In genomic region chr18:49161627-49162026, GRCh38 we compare ENCODE assay signal across 9 cellular contexts.
DNase-seq lines count a peak whose midpoint lies in the region; ATAC-seq, FAIRE-seq and TF ChIP-seq lines count a peak whose summit lies in the region.
"Had no signal": no experiment of that assay in that cellular context is flagged by ENCODE, and none has a peak within 500 bp of the region (broad histone marks: within the 10 kb centered on the region; RNA-seq: fewer than 3 reads in every experiment).

No MANE protein-coding gene starts in this region.

- no peaks in the 10 kb centered on the region for H3K27me3 Mint-ChIP-seq in activated naive CD8-positive, alpha-beta T cell treated with anti-CD3 and anti-CD28 coated beads, Interleukin-2, amount 10 ng/mL, durations not matched to agents 7 days and 5 days

- BruUV-seq in HepG2 (replicated peaks; lab: Mats Ljungman, UMichigan): no TSS peak

- H3K4me2 ChIP-seq in HepG2 (ENCODE audit: low read depth, low read length): no peak overlapping the region

- no peaks in the 10 kb centered on the region for H4K20me1 ChIP-seq in HepG2 (ENCODE audit: insufficient read depth, low read length)

- DNase-seq in HepG2 (ENCODE audit: low spot score) (no peak), right lobe of liver (no peak), thoracic aorta (ENCODE audit: low spot score) (no peak), head of caudate nucleus (no peak), HK-2 (ENCODE audit: unreplicated experiment) (no peak), putamen (ENCODE audit: low spot score) (no peak)
- no peak for DNase-seq in activated naive CD8-positive, alpha-beta T cell treated with anti-CD3 and anti-CD28 coated beads, Interleukin-2, amount 10 ng/mL, durations not matched to agents 7 days and 5 days

- intact Hi-C loops in HepG2 (cut with micrococcal nuclease; ENCODE audit: unreplicated experiment): no loop called here
- intact Hi-C loops in right lobe of liver (cut with DNase I): no loop called here
- intact Hi-C loops in head of caudate nucleus (cut with DNase I): no loop called here

- H3K79me2 ChIP-seq in HepG2 (ENCODE audit: insufficient read depth, low read length): no peaks in the 10 kb centered on the region

- no peaks in the 10 kb centered on the region for H3K27me3 ChIP-seq in HepG2 (ENCODE audit: control insufficient read depth in 1 of 2, insufficient read depth in 2 of 2, low read length in 2 of 2)
- no peaks in the 10 kb centered on the region for H3K27me3 ChIP-seq in right lobe of liver
- H3K27me3 ChIP-seq in thoracic aorta (replicated peaks; ENCODE audit: insufficient read depth): no peaks in the 10 kb centered on the region

- CTCF ChIA-PET in HepG2 (lab: Yijun Ruan, JAX; ENCODE audit: low intra/inter-chr PET ratio, low total read pairs): no interaction called here

- no peak overlapping the region for H3K4me3 Mint-ChIP-seq in activated naive CD8-positive, alpha-beta T cell treated with anti-CD3 and anti-CD28 coated beads, Interleukin-2, amount 10 ng/mL, durations not matched to agents 7 days and 5 days

- peaks cover 36% of the 10 kb centered on the region for H3K36me3 Mint-ChIP-seq in activated naive CD8-positive, alpha-beta T cell treated with anti-CD3 and anti-CD28 coated beads, Interleukin-2, amount 10 ng/mL, durations not matched to agents 7 days and 5 days

- H3K9me3 Mint-ChIP-seq in activated naive CD8-positive, alpha-beta T cell treated with anti-CD3 and anti-CD28 coated beads, Interleukin-2, amount 10 ng/mL, durations not matched to agents 7 days and 5 days: peaks cover 21% of the 10 kb centered on the region

- POLR2A ChIA-PET in HepG2 (lab: Yijun Ruan, JAX): no interaction called here
- POLR2A ChIA-PET in activated naive CD8-positive, alpha-beta T cell treated with anti-CD3 and anti-CD28 coated beads, Interleukin-2, amount 10 ng/mL, durations not matched to agents 7 days and 5 days (lab: Charles Lee): no interaction called here

- no peak overlapping the region for H3K27ac Mint-ChIP-seq in activated naive CD8-positive, alpha-beta T cell treated with anti-CD3 and anti-CD28 coated beads, Interleukin-2, amount 10 ng/mL, durations not matched to agents 7 days and 5 days

- TF ChIP-seq EP300 in HepG2 (IDR thresholded peaks at IDR 0.05; ENCODE audit: low read depth in 2 of 2, low read length in 2 of 2): no peak
- TF ChIP-seq EP300 in HepG2 (CRISPR knock-in tag; IDR thresholded peaks at IDR 0.05; ENCODE audit: borderline replicate concordance): no peak

- no peak for FAIRE-seq in HepG2 (lab: Jason Lieb, UNC)
- FAIRE-seq: keratinocyte had no signal

- in situ Hi-C loops in HepG2 (cut with HindIII; ENCODE audit: extremely low pct_ligation_motif_present, low pct_unique_long_range_greater_than_20kb): no loop called here

- TF ChIP-seq CTCF in HepG2 (CRISPR knock-in tag; IDR thresholded peaks at IDR 0.05): no peak
- no peak for TF ChIP-seq CTCF in right lobe of liver (IDR thresholded peaks at IDR 0.05)
- TF ChIP-seq CTCF in thoracic aorta (IDR thresholded peaks at IDR 0.05): no peak

- H3K9me3 ChIP-seq in HepG2 (ENCODE audit: low read length) (no peaks in the 10 kb centered on the region), right lobe of liver (no peaks in the 10 kb centered on the region), thoracic aorta (no peaks in the 10 kb centered on the region)

- H3K4me1 Mint-ChIP-seq in activated naive CD8-positive, alpha-beta T cell treated with anti-CD3 and anti-CD28 coated beads, Interleukin-2, amount 10 ng/mL, durations not matched to agents 7 days and 5 days: peaks cover 17% of the 10 kb centered on the region

- TF ChIP-seq POLR2A in HepG2 (IDR thresholded peaks at IDR 0.05; ENCODE audit: insufficient read depth in 1 of 2, low read depth in 2 of 2, low read length in 2 of 2) (no peak), right lobe of liver (IDR thresholded peaks at IDR 0.05) (no peak)

- TF ChIP-seq RAD21 in HepG2 (CRISPR knock-in tag; IDR thresholded peaks at IDR 0.05): no peak

- H3K4me3 ChIP-seq in HepG2 (replicated peaks in 1 of 3; ENCODE audit: insufficient read depth in 1 of 3, low read depth in 2 of 3, low read length in 3 of 3): no peak overlapping the region
- H3K4me3 ChIP-seq in right lobe of liver: no peak overlapping the region
- no peak overlapping the region for H3K4me3 ChIP-seq in thoracic aorta

- no peak overlapping the region for H3K9ac ChIP-seq in HepG2 (ENCODE audit: insufficient read depth, low read depth, low read length)

- H2AFZ ChIP-seq in HepG2 (ENCODE audit: low read length): no peak overlapping the region

- H3K27ac ChIP-seq in HepG2 (ENCODE audit: extremely low read length, insufficient read depth, low read length): no peak overlapping the region
- H3K27ac ChIP-seq in right lobe of liver: no peak overlapping the region
- peak overlapping the region; percentile 9 to 16 for H3K27ac ChIP-seq in thoracic aorta

- WGBS in HepG2 (ENCODE audit: low lambda C conversion rate): 86% methylated on average over 1 of the region's 1 CpG
- 60% methylated on average over 1 of the region's 1 CpG for WGBS in right lobe of liver (ENCODE audit: insufficient coverage, low coverage, low lambda C conversion rate, missing lambda C conversion rate)

- H3K4me1 ChIP-seq in HepG2 (ENCODE audit: insufficient read depth, low read length) (no peaks in the 10 kb centered on the region), right lobe of liver (no peaks in the 10 kb centered on the region), thoracic aorta (ENCODE audit: control insufficient read depth in 1 of 2, low read depth in 2 of 2) (peaks cover 9 to 27% of the 10 kb centered on the region in 2 donors)

- ATAC-seq in HepG2: no peak
- no peak for ATAC-seq in right lobe of liver
- ATAC-seq in HG03045 (IDR thresholded peaks at IDR 0.05; ENCODE audit: unreplicated experiment): peak; percentile 89
- ATAC-seq in activated naive CD8-positive, alpha-beta T cell treated with anti-CD3 and anti-CD28 coated beads, Interleukin-2, amount 10 ng/mL, durations not matched to agents 7 days and 5 days (ENCODE audit: low read depth): peak; percentile 98
- ATAC-seq in thoracic aorta (ENCODE audit: insufficient number of reproducible peaks, low FRiP score, low read depth): no peak

- peaks cover 0 to 1% of the 10 kb centered on the region in 2 experiments; a peak in 2 of 5 replicates for H3K36me3 ChIP-seq in HepG2 (replicated peaks in 1 of 2; ENCODE audit: control insufficient read depth in 1 of 2, insufficient read depth in 2 of 2, low read length in 2 of 2)
- no peaks in the 10 kb centered on the region for H3K36me3 ChIP-seq in right lobe of liver
- H3K36me3 ChIP-seq in thoracic aorta: no peaks in the 10 kb centered on the region

TF ChIP-seq in HepG2, 621 proteins besides CTCF, POLR2A, EP300 and RAD21:
- TF ChIP-seq ZBTB14 (CRISPR knock-in tag; IDR thresholded peaks at IDR 0.05) (no peak), KAT7 (CRISPR knock-in tag; IDR thresholded peaks at IDR 0.05; ENCODE audit: borderline replicate concordance) (no peak), ZNF569 (CRISPR knock-in tag; IDR thresholded peaks at IDR 0.05; ENCODE audit: borderline replicate concordance) (no peak), PREB (CRISPR knock-in tag; IDR thresholded peaks at IDR 0.05) (no peak), ZUFSP (CRISPR knock-in tag; IDR thresholded peaks at IDR 0.05; ENCODE audit: borderline replicate concordance) (no peak), ZNF780A (CRISPR knock-in tag; IDR thresholded peaks at IDR 0.05) (no peak), ZNF17 (CRISPR knock-in tag; IDR thresholded peaks at IDR 0.05) (no peak), CREB1 (IDR thresholded peaks at IDR 0.05) (peak; percentile 34; the same call in 1 of the 2 replicates), CREB1 (CRISPR knock-in tag; IDR thresholded peaks at IDR 0.05) (no peak)
TF ChIP-seq in HepG2: peak in this region for 1.

Comparison
In these comparisons a context has a peak if more than half of its experiments do, and no peak if none do; other contexts are left out.
1. ATAC-seq: peak in HG03045 (single experiment) and activated naive CD8-positive, alpha-beta T cell treated with anti-CD3 and anti-CD28 coated beads, Interleukin-2, amount 10 ng/mL, durations not matched to agents 7 days and 5 days (single experiment); none in HepG2 (single experiment), right lobe of liver (0 of 4) and thoracic aorta (single experiment).
2. H3K27ac ChIP-seq: peak in thoracic aorta (2 of 2); none in HepG2 (single experiment) and right lobe of liver (0 of 3).